ENCODE assay signal across 8 cellular contexts in genomic region chr4:7828011-7828720, GRCh38.
DNase-seq lines count a peak whose midpoint lies in the region; ATAC-seq lines count a peak whose summit lies in the region.

No MANE protein-coding gene starts in this region.

- no peak for ATAC-seq in GM21381 (IDR thresholded peaks at IDR 0.05; ENCODE audit: unreplicated experiment)

- H3K27me3 Mint-ChIP-seq in T-helper 1 cell treated with Interleukin-12 subunit alpha and Interleukin-12 subunit beta and Interleukin-4 antibody, amounts not matched to agents 30 μg/mL and 1 μg/mL, for 36 hours (ENCODE audit: low read depth), result no peaks in the 10 kb centered on the region

- H3K36me3 Mint-ChIP-seq in T-helper 1 cell treated with Interleukin-12 subunit alpha and Interleukin-12 subunit beta and Interleukin-4 antibody, amounts not matched to agents 30 μg/mL and 1 μg/mL, for 36 hours (ENCODE audit: low read depth), result peaks cover 18% of the 10 kb centered on the region

- no peaks in the 10 kb centered on the region for H3K9me3 Mint-ChIP-seq in T-helper 1 cell treated with Interleukin-12 subunit alpha and Interleukin-12 subunit beta and Interleukin-4 antibody, amounts not matched to agents 30 μg/mL and 1 μg/mL, for 36 hours

- DNase-seq in DMS 273 (lab: John Stamatoyannopoulos, UW; ENCODE audit: unreplicated experiment), result peak; percentile 19
- DNase-seq in DMS 273 treated with DMSO at 0.1 percent for 48 hours (lab: John Stamatoyannopoulos, UW), result no peak
- DNase-seq in astrocyte of the hippocampus (ENCODE audit: low read depth, low spot score), result peak; percentile 95
- DNase-seq in islet precursor cell, result peak; percentile 95
- peak; percentile 19 to 37 for DNase-seq in stimulated activated CD4-positive, alpha-beta T cell treated with anti-CD3 and anti-CD28 coated beads, Interleukin-1b, Interleukin-23, amount 100 ng/mL, for 4 hours (ENCODE audit: low read depth in 2 of 2)
- DNase-seq in NCI-H1105 (lab: John Stamatoyannopoulos, UW), result no peak

- peaks cover 37% of the 10 kb centered on the region for H3K4me1 Mint-ChIP-seq in T-helper 1 cell treated with Interleukin-12 subunit alpha and Interleukin-12 subunit beta and Interleukin-4 antibody, amounts not matched to agents 30 μg/mL and 1 μg/mL, for 36 hours (ENCODE audit: low read depth)

- peak overlapping the region; percentile 64 for H3K27ac Mint-ChIP-seq in T-helper 1 cell treated with Interleukin-12 subunit alpha and Interleukin-12 subunit beta and Interleukin-4 antibody, amounts not matched to agents 30 μg/mL and 1 μg/mL, for 36 hours

- peak overlapping the region; percentile 6 for H3K4me3 Mint-ChIP-seq in T-helper 1 cell treated with Interleukin-12 subunit alpha and Interleukin-12 subunit beta and Interleukin-4 antibody, amounts not matched to agents 30 μg/mL and 1 μg/mL, for 36 hours

Comparison
In these comparisons a context has a peak if more than half of its experiments do, and no peak if none do; other contexts are left out.
1. DNase-seq: peak in DMS 273 (single experiment), astrocyte of the hippocampus (single experiment), islet precursor cell (single experiment) and stimulated activated CD4-positive, alpha-beta T cell treated with anti-CD3 and anti-CD28 coated beads, Interleukin-1b, Interleukin-23, amount 100 ng/mL, for 4 hours (2 of 2); none in DMS 273 treated with DMSO at 0.1 percent for 48 hours (single experiment) and NCI-H1105 (single experiment).